15 cellular contexts compared by ENCODE assay signal in genomic region chr1:232340448-232340847, GRCh38.
"Had no signal": no experiment of that assay in that cellular context is flagged by ENCODE, and none has a peak within 500 bp of the region (broad histone marks: within the 10 kb centered on the region; RNA-seq: fewer than 3 reads in every experiment).

No MANE protein-coding gene starts in this region.

- H3K4me3 ChIP-seq: hepatocyte, lower lobe of right lung had no signal

- DNase-seq: activated CD4-positive, alpha-beta T cell treated with anti-CD3 and anti-CD28 coated beads, Interleukin-2, amount 10 ng/mL, durations not matched to agents 24 days and 14 days; activated CD8-positive, alpha-beta memory T cell treated with anti-CD3 and anti-CD28 coated beads, Interleukin-2, amount 50 U/mL, for 4 hours; activated effector memory CD4-positive, alpha-beta T cell treated with Interleukin-2 at 50 U/mL for 16 hours; activated naive CD4-positive, alpha-beta T cell treated with anti-CD3 and anti-CD28 coated beads, Interleukin-2, amount 50 U/mL, for 16 hours; activated T-cell treated with anti-CD3 and anti-CD28 coated beads, Interleukin-2, amount 50 U/mL, for 48 hours; aorta; effector CD8-positive, alpha-beta T cell; foreskin fibroblast; lower lobe of right lung; midbrain; nephron progenitor cell; nucleus accumbens; stimulated activated naive B cell treated with anti-CD40 and anti-IgM and Interleukin-4, amounts not matched to agents 10 μg/mL and 1 μg/mL and 100 μg/mL, for 72 hours had no signal

- H3K27me3 ChIP-seq: hepatocyte had no signal

- H3K36me3 ChIP-seq: lower lobe of right lung had no signal

- ATAC-seq: lower lobe of right lung; stimulated activated naive B cell treated with anti-CD40 and anti-IgM and Interleukin-4, amounts not matched to agents 10 μg/mL and 1 μg/mL and 100 μg/mL, for 72 hours had no signal

- FAIRE-seq: islet of Langerhans had no signal
